Comparison of ENCODE assay signal across 13 cellular contexts in the genomic region with DNA sequence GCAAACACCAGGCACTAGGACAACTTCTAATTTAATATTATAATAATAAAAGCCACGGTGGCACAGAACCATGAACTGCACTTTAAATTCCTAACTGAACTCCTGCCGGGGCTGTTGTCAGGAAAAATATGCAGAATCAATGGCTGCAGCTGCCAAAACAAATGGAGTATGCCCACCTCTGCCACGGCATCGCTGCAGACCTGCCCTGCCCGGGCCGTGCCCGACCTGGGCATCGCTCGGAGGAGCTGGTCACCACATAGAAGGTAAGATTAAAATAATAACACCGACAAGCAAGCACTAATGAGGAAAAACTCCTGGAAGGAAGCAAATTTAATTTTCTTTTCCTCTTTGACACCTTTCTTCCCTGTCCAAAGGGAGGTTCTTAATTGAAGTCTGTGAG.
DNase-seq lines count a peak whose midpoint lies in the region; ATAC-seq and TF ChIP-seq lines count a peak whose summit lies in the region.
"Had no signal": no experiment of that assay in that cellular context is flagged by ENCODE, and none has a peak within 500 bp of the region (broad histone marks: within the 10 kb centered on the region; RNA-seq: fewer than 3 reads in every experiment).

No MANE protein-coding gene starts in this region.

- H3K36me3 Mint-ChIP-seq in H9 (ENCODE audit: insufficient read depth in 1 of 3, low read depth in 3 of 3) (no peaks in the 10 kb centered on the region; a peak in 1 of 7 replicates), glutamatergic neuron (ENCODE audit: unreplicated experiment) (no peaks in the 10 kb centered on the region), progenitor cell of endocrine pancreas (ENCODE audit: insufficient read depth) (peaks cover 5% of the 10 kb centered on the region)
- peaks cover 28% of the 10 kb centered on the region for H3K36me3 Mint-ChIP-seq in stimulated activated effector memory CD8-positive, alpha-beta T cell treated with anti-CD3 and anti-CD28 coated beads, Interleukin-12 subunit alpha, Interleukin-12 subunit beta, amount 100 ng/mL, for 72 hours

- no peak overlapping the region for H3K14ac ChIP-seq in H9 (ENCODE audit: insufficient read depth, low read length)

- no peak overlapping the region for H3K27ac ChIP-seq in H9 (ENCODE audit: insufficient read length, low read depth, low read length)
- no peak overlapping the region for H3K27ac ChIP-seq in tibial artery

- H4K5ac ChIP-seq in H9 (ENCODE audit: insufficient read length, low read depth, low read length), result no peak overlapping the region

- no peak overlapping the region for H3K18ac ChIP-seq in H9 (ENCODE audit: insufficient read length, low read depth, low read length)

- no peak overlapping the region for H3K4me2 ChIP-seq in H9 (ENCODE audit: insufficient read depth, insufficient read length, low read length)

- H3K23me2 ChIP-seq in H9 (ENCODE audit: insufficient read length, low read depth, low read length, poor library complexity, severe bottlenecking), result no peaks in the 10 kb centered on the region

- H2BK5ac ChIP-seq in H9 (ENCODE audit: insufficient read length, low read length), result no peak overlapping the region

- WGBS in H9 (ENCODE audit: extremely low coverage, insufficient read length, low lambda C conversion rate), result no CpG with 5 or more reads among the region's 10 CpGs

- peak; percentile 49 for DNase-seq in NCI-H345 (lab: John Stamatoyannopoulos, UW)
- DNase-seq in NCI-H345 treated with DMSO at 0.1 percent for 48 hours (lab: John Stamatoyannopoulos, UW; ENCODE audit: unreplicated experiment), result no peak
- DNase-seq in H9, result no peak
- DNase-seq in glutamatergic neuron, result no peak
- DNase-seq in progenitor cell of endocrine pancreas (ENCODE audit: low spot score, unreplicated experiment), result no peak
- no peak for DNase-seq in tibial artery
- DNase-seq in stimulated activated effector memory CD8-positive, alpha-beta T cell treated with anti-CD3 and anti-CD28 coated beads, Interleukin-12 subunit alpha, Interleukin-12 subunit beta, amount 100 ng/mL, for 72 hours (ENCODE audit: low spot score in 2 of 2), result no peak
- DNase-seq: ACHN; CD4-positive, alpha-beta memory T cell; GOT3; HFFc6; KG1; NCI-H1048 had no signal

- no peak overlapping the region for H3K4me3 ChIP-seq in tibial artery

- intact Hi-C loops in tibial artery (cut with DNase I; ENCODE audit: low total_unique reads), result no loop called here

- peak overlapping the region in 1 of 2 experiments; percentile 65; a peak in 1 of 5 replicates for H3K4me3 Mint-ChIP-seq in H9
- peak overlapping the region; percentile 57 for H3K4me3 Mint-ChIP-seq in glutamatergic neuron (ENCODE audit: unreplicated experiment)
- H3K4me3 Mint-ChIP-seq in progenitor cell of endocrine pancreas (ENCODE audit: low read depth), result no peak overlapping the region
- no peak overlapping the region for H3K4me3 Mint-ChIP-seq in stimulated activated effector memory CD8-positive, alpha-beta T cell treated with anti-CD3 and anti-CD28 coated beads, Interleukin-12 subunit alpha, Interleukin-12 subunit beta, amount 100 ng/mL, for 72 hours
- H3K4me3 Mint-ChIP-seq: CD4-positive, alpha-beta memory T cell; HFFc6 had no signal

- ATAC-seq in stimulated activated effector memory CD8-positive, alpha-beta T cell treated with anti-CD3 and anti-CD28 coated beads, Interleukin-12 subunit alpha, Interleukin-12 subunit beta, amount 100 ng/mL, for 72 hours, result no peak

- no peak overlapping the region for H3T11ph ChIP-seq in H9 (ENCODE audit: low read length)

- no peaks in the 10 kb centered on the region for H3K27me3 ChIP-seq in H9 (ENCODE audit: insufficient read depth, low read length)
- no peaks in the 10 kb centered on the region for H3K27me3 ChIP-seq in tibial artery

- H3K4me1 Mint-ChIP-seq in H9 (peaks cover 25 to 51% of the 10 kb centered on the region in 2 experiments), glutamatergic neuron (ENCODE audit: low read depth, unreplicated experiment) (peaks cover 40% of the 10 kb centered on the region), progenitor cell of endocrine pancreas (ENCODE audit: low read depth) (peaks cover 17% of the 10 kb centered on the region)
- H3K4me1 Mint-ChIP-seq in stimulated activated effector memory CD8-positive, alpha-beta T cell treated with anti-CD3 and anti-CD28 coated beads, Interleukin-12 subunit alpha, Interleukin-12 subunit beta, amount 100 ng/mL, for 72 hours, result no peaks in the 10 kb centered on the region

- H3K56ac ChIP-seq in H9 (ENCODE audit: insufficient read length, low read depth, low read length), result no peak overlapping the region

- H3K9me3 ChIP-seq in H9 (ENCODE audit: control insufficient read depth, low read depth, low read length) (no peaks in the 10 kb centered on the region), tibial artery (no peaks in the 10 kb centered on the region)

- H4K20me1 ChIP-seq in H9 (ENCODE audit: control insufficient read depth, insufficient read depth, insufficient read length), result no peaks in the 10 kb centered on the region

- H2BK12ac ChIP-seq in H9 (ENCODE audit: insufficient read length, low read depth, low read length), result no peak overlapping the region

- no peaks in the 10 kb centered on the region for H3K79me1 ChIP-seq in H9 (ENCODE audit: insufficient read depth, low read depth, low read length, poor library complexity, severe bottlenecking)

- H3K9me3 Mint-ChIP-seq in H9 (no peaks in the 10 kb centered on the region), glutamatergic neuron (ENCODE audit: unreplicated experiment) (peaks cover 2% of the 10 kb centered on the region), progenitor cell of endocrine pancreas (ENCODE audit: low read depth) (no peaks in the 10 kb centered on the region)
- H3K9me3 Mint-ChIP-seq in stimulated activated effector memory CD8-positive, alpha-beta T cell treated with anti-CD3 and anti-CD28 coated beads, Interleukin-12 subunit alpha, Interleukin-12 subunit beta, amount 100 ng/mL, for 72 hours, result no peaks in the 10 kb centered on the region
- H3K9me3 Mint-ChIP-seq: HFFc6 had no signal

- H4K8ac ChIP-seq in H9 (replicated peaks; ENCODE audit: insufficient read length, low read depth, low read length), result no peak overlapping the region

- H3K4me1 ChIP-seq in H9 (ENCODE audit: insufficient read depth, low read length) (no peaks in the 10 kb centered on the region; the same call in 1 of the 2 replicates), tibial artery (no peaks in the 10 kb centered on the region)

- no peak overlapping the region for H3K9ac ChIP-seq in H9 (ENCODE audit: extremely low read depth, insufficient read length, low read length)

- no peak overlapping the region for H2BK15ac ChIP-seq in H9 (ENCODE audit: low read depth, low read length)

- no peak overlapping the region for H2AK5ac ChIP-seq in H9 (ENCODE audit: insufficient read length, low read length)

- no peak overlapping the region for H2AFZ ChIP-seq in H9 (ENCODE audit: low read length)

- H4K91ac ChIP-seq in H9 (ENCODE audit: insufficient read length, low read depth, low read length), result no peak overlapping the region

- peaks cover 0 to 32% (median 0%) of the 10 kb centered on the region in 3 donors for H3K36me3 ChIP-seq in tibial artery

- no peak for TF ChIP-seq CTCF in H9 (conservative IDR thresholded peaks at IDR 0.05)
- TF ChIP-seq CTCF in glutamatergic neuron (IDR thresholded peaks at IDR 0.05; ENCODE audit: partially characterized antibody, unreplicated experiment), result no peak
- no peak for TF ChIP-seq CTCF in progenitor cell of endocrine pancreas (IDR thresholded peaks at IDR 0.05; ENCODE audit: unreplicated experiment)
- TF ChIP-seq CTCF in tibial artery (IDR thresholded peaks at IDR 0.05), result no peak

- no peak overlapping the region for H2BK120ac ChIP-seq in H9 (ENCODE audit: low read depth, low read length, poor library complexity, severe bottlenecking)

- no peak overlapping the region for H3K23ac ChIP-seq in H9 (ENCODE audit: insufficient read length, low read depth, low read length)

- H3K27me3 Mint-ChIP-seq in H9 (ENCODE audit: low read depth), result no peaks in the 10 kb centered on the region; the same call in 1 of the 2 replicates
- H3K27me3 Mint-ChIP-seq in glutamatergic neuron (ENCODE audit: unreplicated experiment), result peaks cover 12% of the 10 kb centered on the region
- H3K27me3 Mint-ChIP-seq in progenitor cell of endocrine pancreas, result no peaks in the 10 kb centered on the region
- H3K27me3 Mint-ChIP-seq: CD4-positive, alpha-beta memory T cell had no signal

- H3K27ac Mint-ChIP-seq in H9 (peak overlapping the region in 2 of 3 experiments; percentile 82 to 93; a peak in 4 of 7 replicates), glutamatergic neuron (ENCODE audit: unreplicated experiment) (no peak overlapping the region), progenitor cell of endocrine pancreas (peak overlapping the region; percentile 35)
- no peak overlapping the region for H3K27ac Mint-ChIP-seq in stimulated activated effector memory CD8-positive, alpha-beta T cell treated with anti-CD3 and anti-CD28 coated beads, Interleukin-12 subunit alpha, Interleukin-12 subunit beta, amount 100 ng/mL, for 72 hours
- H3K27ac Mint-ChIP-seq: HFFc6 had no signal

- no peaks in the 10 kb centered on the region for H3K79me2 ChIP-seq in H9 (ENCODE audit: insufficient read depth, low read length)

- H2BK20ac ChIP-seq in H9 (ENCODE audit: low read depth, low read length, poor library complexity, severe bottlenecking), result no peak overlapping the region

- H3K4ac ChIP-seq in H9 (ENCODE audit: low read depth, low read length), result no peak overlapping the region

Comparison
In these comparisons a context has a peak if more than half of its experiments do, and no peak if none do; other contexts are left out.
1. H3K27ac Mint-ChIP-seq: peak in H9 (2 of 3) and progenitor cell of endocrine pancreas (single experiment); none in glutamatergic neuron (single experiment) and stimulated activated effector memory CD8-positive, alpha-beta T cell treated with anti-CD3 and anti-CD28 coated beads, Interleukin-12 subunit alpha, Interleukin-12 subunit beta, amount 100 ng/mL, for 72 hours (single experiment).